In the genomic region with DNA sequence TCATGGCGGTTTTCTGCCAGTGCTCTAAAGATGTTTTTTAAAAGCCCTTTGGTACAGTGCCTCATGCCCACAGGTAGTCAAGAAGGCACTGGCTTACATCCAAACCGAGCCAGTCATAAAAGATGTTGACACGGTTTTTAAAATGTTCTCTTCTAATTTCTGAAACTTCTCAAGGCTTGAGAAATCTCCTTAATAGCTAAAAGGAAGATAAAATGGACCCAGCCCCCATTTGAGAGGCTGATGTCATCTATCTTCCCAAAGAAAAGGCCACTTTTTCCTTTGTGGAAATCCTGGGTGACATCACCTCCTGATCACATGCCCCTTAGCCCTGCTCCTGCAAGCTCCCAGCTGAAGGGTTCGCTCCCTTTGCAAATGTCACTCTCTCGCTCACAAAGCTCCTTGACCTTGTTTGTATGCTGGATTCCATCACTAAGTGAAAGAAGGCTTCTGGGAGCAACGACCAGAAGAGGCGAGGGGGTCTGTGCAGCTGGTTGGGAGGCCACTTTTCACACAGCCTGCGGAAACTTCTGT, we compare ENCODE assay signal across 13 cellular contexts.
DNase-seq lines count a peak whose midpoint lies in the region; ATAC-seq and TF ChIP-seq lines count a peak whose summit lies in the region.
"Had no signal": no experiment of that assay in that cellular context is flagged by ENCODE, and none has a peak within 500 bp of the region (broad histone marks: within the 10 kb centered on the region; RNA-seq: fewer than 3 reads in every experiment).

No MANE protein-coding gene starts in this region.

- DNase-seq in Peyer's patch (no peak), caudate nucleus (lab: John Stamatoyannopoulos, UW) (peak in 1 of 61 donors; percentile 13), lung microvascular endothelial cell (ENCODE audit: low read depth in 2 of 2) (peak; percentile 39 to 98), thyroid gland (peak; percentile 80 to 82), osteocyte (ENCODE audit: extremely low spot score, unreplicated experiment) (no peak)
- no peak for DNase-seq in stimulated activated naive CD4-positive, alpha-beta T cell treated with Interleukin-2 at 50 U/mL for 16 hours (lab: John Stamatoyannopoulos, UW)
- DNase-seq: activated CD4-positive, alpha-beta T cell treated with anti-CD3 and anti-CD28 coated beads, Interleukin-2, amount 50 U/mL, for 1 hour; Karpas-422; NCI-H2227 treated with DMSO at 0.1 percent for 48 hours had no signal

- no peaks in the 10 kb centered on the region for H3K36me3 ChIP-seq in Peyer's patch
- no peaks in the 10 kb centered on the region for H3K36me3 ChIP-seq in thyroid gland

- H3K27me3 ChIP-seq in Peyer's patch (no peaks in the 10 kb centered on the region), thyroid gland (no peaks in the 10 kb centered on the region)

- peaks cover 9% of the 10 kb centered on the region for H3K9me3 Mint-ChIP-seq in osteocyte (ENCODE audit: unreplicated experiment)

- no peaks in the 10 kb centered on the region for H3K9me3 ChIP-seq in Peyer's patch
- H3K9me3 ChIP-seq in thyroid gland, result no peaks in the 10 kb centered on the region

- H3K27ac ChIP-seq in Peyer's patch, result peak overlapping the region; percentile 49 to 77 (median 63)
- peak overlapping the region; percentile 58 for H3K27ac ChIP-seq in caudate nucleus (ENCODE audit: low read depth, low read length)
- H3K27ac ChIP-seq in thyroid gland, result peak overlapping the region; percentile 92 to 96 (median 96)
- H3K27ac ChIP-seq: parathyroid adenoma had no signal

- no peaks in the 10 kb centered on the region for H3K36me3 Mint-ChIP-seq in osteocyte (ENCODE audit: unreplicated experiment)

- 25 to 35% methylated on average over 8 of the region's 8 CpGs for WGBS in thyroid gland, 2 donors

- H3K4me1 ChIP-seq in Peyer's patch, result peaks cover 0 to 7% (median 0%) of the 10 kb centered on the region in 4 donors
- H3K4me1 ChIP-seq in thyroid gland, result peaks cover 68 to 86% of the 10 kb centered on the region in 2 donors
- H3K4me1 ChIP-seq: parathyroid adenoma had no signal

- intact Hi-C loops in thyroid gland (cut with DNase I), result no loop called here

- H3K4me3 Mint-ChIP-seq in osteocyte (ENCODE audit: unreplicated experiment), result no peak overlapping the region

- ATAC-seq in HG03342 (IDR thresholded peaks at IDR 0.05; ENCODE audit: unreplicated experiment) (no peak), GM18909 (IDR thresholded peaks at IDR 0.05; ENCODE audit: poor library complexity, unreplicated experiment) (no peak)

- TF ChIP-seq POLR2A in Peyer's patch (IDR thresholded peaks at IDR 0.05), result no peak
- peak in 1 of 2 donors; percentile 44 for TF ChIP-seq POLR2A in thyroid gland (IDR thresholded peaks at IDR 0.05)

- no peaks in the 10 kb centered on the region for H3K27me3 Mint-ChIP-seq in osteocyte (ENCODE audit: unreplicated experiment)
- H3K27me3 Mint-ChIP-seq: activated naive CD8-positive, alpha-beta T cell had no signal

- no peak overlapping the region for H3K27ac Mint-ChIP-seq in osteocyte (ENCODE audit: unreplicated experiment)
- H3K27ac Mint-ChIP-seq: activated naive CD8-positive, alpha-beta T cell had no signal

- H3K4me3 ChIP-seq in Peyer's patch (no peak overlapping the region), thyroid gland (replicated peaks in 1 of 3) (no peak overlapping the region)

- peaks cover 42% of the 10 kb centered on the region for H3K4me1 Mint-ChIP-seq in osteocyte (ENCODE audit: unreplicated experiment)

- no peak for TF ChIP-seq CTCF in Peyer's patch (IDR thresholded peaks at IDR 0.05)
- no peak for TF ChIP-seq CTCF in thyroid gland (IDR thresholded peaks at IDR 0.05)
- no peak for TF ChIP-seq CTCF in osteocyte (IDR thresholded peaks at IDR 0.05)

Comparison
In these comparisons a context has a peak if more than half of its experiments do, and no peak if none do; other contexts are left out.
1. DNase-seq: peak in lung microvascular endothelial cell (2 of 2) and thyroid gland (2 of 2); none in Peyer's patch (0 of 3), osteocyte (single experiment) and stimulated activated naive CD4-positive, alpha-beta T cell treated with Interleukin-2 at 50 U/mL for 16 hours (single experiment).
2. Peak in every context shown above with its lines, with median percentiles within 50 percentile points of each other: H3K27ac ChIP-seq.